In the genomic region with DNA sequence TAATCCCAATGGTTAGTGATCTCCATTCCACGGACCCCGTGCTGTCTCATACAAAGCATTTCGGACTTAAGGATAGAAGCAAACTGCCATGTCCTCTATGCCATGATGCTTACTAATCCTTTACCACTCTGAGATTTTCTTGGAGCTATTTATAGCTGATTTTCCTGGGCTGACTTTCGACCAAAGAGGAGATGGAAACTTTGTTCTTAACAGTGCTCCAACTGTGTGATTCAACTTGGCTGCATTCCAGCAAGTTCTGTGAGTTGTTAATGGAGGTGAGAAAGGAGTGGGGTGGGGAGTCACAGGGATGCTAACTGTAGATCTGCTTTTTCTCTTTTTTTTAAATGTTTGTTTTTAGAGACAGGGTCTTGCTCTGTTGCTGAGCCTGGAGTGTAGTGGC, we compare ENCODE assay signal across 10 cellular contexts. TPM values are rescaled to one million over a fixed set of nuclear protein-coding genes. Genes with fewer than 3 reads are reported as not detected.
DNase-seq lines count a peak whose midpoint lies in the region; ATAC-seq and TF ChIP-seq lines count a peak whose summit lies in the region.
"Had no signal": no experiment of that assay in that cellular context is flagged by ENCODE, and none has a peak within 500 bp of the region (broad histone marks: within the 10 kb centered on the region; RNA-seq: fewer than 3 reads in every experiment).

No MANE protein-coding gene starts in this region.

- no peak for ATAC-seq in HG02884 (IDR thresholded peaks at IDR 0.05; ENCODE audit: unreplicated experiment)

- H3K27me3 ChIP-seq in MG63 = no peaks in the 10 kb centered on the region

- H3K4me3 ChIP-seq in MG63 = no peak overlapping the region
- no peak overlapping the region for H3K4me3 ChIP-seq in cardiac fibroblast (replicated peaks in 1 of 2; ENCODE audit: low read depth in 2 of 2, low read length in 2 of 2)

- TF ChIP-seq CTCF in cardiac fibroblast (IDR thresholded peaks at IDR 0.05; ENCODE audit: low read depth, low read length) = no peak

- DNase-seq in DMS79 (lab: John Stamatoyannopoulos, UW) = peak; percentile 18
- DNase-seq in MG63 = peak; percentile 56
- DNase-seq in cardiac fibroblast (ENCODE audit: low read depth in 2 of 2) = peak; percentile 75 to 77
- peak; percentile 37 for DNase-seq in mucosa of gallbladder (ENCODE audit: low spot score)
- no peak for DNase-seq in D341Med (ENCODE audit: low spot score)
- no peak for DNase-seq in SW 1271 (lab: John Stamatoyannopoulos, UW)
- DNase-seq in DMS114 treated with DMSO at 0.1 percent for 48 hours (lab: John Stamatoyannopoulos, UW; ENCODE audit: unreplicated experiment) = no peak
- DNase-seq: NCI-H82, retina had no signal

- H3K36me3 ChIP-seq in MG63 = no peaks in the 10 kb centered on the region

- H3K9me3 ChIP-seq in MG63 = no peaks in the 10 kb centered on the region; the same call in 1 of the 2 replicates

RNA-seq across cellular contexts. Expression of a gene that starts 11.6 kb away (rescaled TPM):
- not detected in 2 replicates for total RNA-seq in MG63 (2014; rRNA removed; shearing (Covaris generic); ENCODE audit: low replicate concordance)
- 266 TPM for total RNA-seq in mucosa of gallbladder

RNA-seq across cellular contexts. Expression of a gene that starts 45.5 kb away (rescaled TPM):
- total RNA-seq in MG63 (2014; rRNA removed; shearing (Covaris generic); ENCODE audit: low replicate concordance) = 62.2 and 109 TPM in 2 replicates
- 13.2 TPM for total RNA-seq in mucosa of gallbladder

Comparison
In these comparisons a context has a peak if more than half of its experiments do, and no peak if none do; other contexts are left out.
1. DNase-seq: peak in DMS79 (single experiment), MG63 (single experiment), cardiac fibroblast (2 of 2) and mucosa of gallbladder (single experiment); none in D341Med (single experiment), SW 1271 (0 of 2) and DMS114 treated with DMSO at 0.1 percent for 48 hours (single experiment).
2. RNA of a gene that starts 11.6 kb away (total RNA-seq): 266 TPM in mucosa of gallbladder (single experiment); not detected in MG63; every median in the first group is over 100 times any median in the second.